In the genomic region with DNA sequence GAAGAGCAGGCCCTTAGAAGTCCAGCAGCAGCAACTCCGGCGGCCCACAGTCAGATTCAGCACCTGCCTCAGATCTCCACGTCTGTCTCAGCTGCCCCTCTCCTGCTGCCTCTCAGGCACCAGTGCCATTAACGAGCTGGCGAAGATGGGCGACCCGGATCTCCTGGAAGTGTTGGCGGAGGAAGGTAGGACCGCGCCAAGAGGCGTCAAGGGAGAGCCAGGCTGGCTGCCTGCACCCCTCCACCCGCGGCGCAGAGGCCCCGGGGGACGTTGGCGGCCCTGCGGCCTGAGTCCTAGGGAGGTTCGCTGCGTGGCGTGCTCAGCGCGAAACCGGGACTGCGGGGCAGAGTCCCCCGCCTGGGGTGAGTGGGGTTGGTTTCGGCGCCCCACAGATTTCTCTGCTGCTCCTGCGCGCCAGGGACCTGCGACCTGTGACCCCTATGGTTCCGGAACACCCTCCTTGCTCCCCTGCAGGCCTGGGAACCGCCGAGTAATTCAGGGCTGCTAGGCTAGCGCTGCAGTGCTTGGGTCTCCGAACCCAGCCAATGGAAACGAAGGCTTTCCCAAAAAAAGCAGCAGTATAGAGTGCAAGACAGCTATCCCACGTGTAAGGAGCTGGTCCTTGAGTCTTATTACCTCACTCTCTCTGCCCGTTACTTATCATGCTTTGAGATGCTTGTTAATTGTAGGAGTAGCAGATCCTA, we compare ENCODE assay signal across 8 cellular contexts. TPM values are rescaled to one million over a fixed set of nuclear protein-coding genes. Genes with fewer than 3 reads are reported as not detected.
DNase-seq lines count a peak whose midpoint lies in the region; ATAC-seq, FAIRE-seq and TF ChIP-seq lines count a peak whose summit lies in the region.

No MANE protein-coding gene starts in this region.

- in situ Hi-C loops in GM13977 (cut with MboI; ENCODE audit: low pct_unique_long_range_greater_than_20kb, low sequenced_read_pairs, unreplicated experiment): no loop called here

- DNase-seq in GM13977 (ENCODE audit: low spot score) (peak; percentile 31), H7 (peak; percentile 55), NCI-H2227 (lab: John Stamatoyannopoulos, UW; ENCODE audit: unreplicated experiment) (peak; percentile 59), endothelial cell of umbilical vein (ENCODE audit: low read depth, low spot score) (peak; percentile 3), SIG-M5 treated with dmso at 0.1 percent for 504 hours (lab: John Stamatoyannopoulos, UW; ENCODE audit: unreplicated experiment) (no peak)

- H3K36me3 ChIP-seq in H7 (replicated peaks; ENCODE audit: control insufficient read depth, insufficient read depth, low read length) (no peaks in the 10 kb centered on the region), endothelial cell of umbilical vein (ENCODE audit: control insufficient read depth in 2 of 2, extremely low read depth in 1 of 2, insufficient read depth in 2 of 2, low read length in 2 of 2) (no peaks in the 10 kb centered on the region), mucosa of rectum (ENCODE audit: control insufficient read depth in 2 of 2, insufficient read depth in 2 of 2, low read length in 2 of 2) (no peaks in the 10 kb centered on the region), urinary bladder (ENCODE audit: insufficient read depth) (no peaks in the 10 kb centered on the region)

- H3K27me3 ChIP-seq in H7 (ENCODE audit: control insufficient read depth, insufficient read depth, low read length) (no peaks in the 10 kb centered on the region), endothelial cell of umbilical vein (ENCODE audit: control insufficient read depth in 2 of 2, insufficient read depth in 2 of 2, low read length in 2 of 2) (no peaks in the 10 kb centered on the region), mucosa of rectum (ENCODE audit: control insufficient read depth in 2 of 2, insufficient read depth in 2 of 2, low read length in 2 of 2) (peaks cover 0 to 2% of the 10 kb centered on the region in 2 donors)

- FAIRE-seq in endothelial cell of umbilical vein (lab: Jason Lieb, UNC): no peak

- TF ChIP-seq CTCF in GM13977 (IDR thresholded peaks at IDR 0.05; ENCODE audit: extremely low read depth, insufficient read depth, missing control alignments) (no peak), endothelial cell of umbilical vein (IDR thresholded peaks at IDR 0.05; ENCODE audit: extremely low read depth in 1 of 2, insufficient read depth in 1 of 2, low read depth in 1 of 2, low read length in 2 of 2) (no peak)

- H3K4me2 ChIP-seq in endothelial cell of umbilical vein (ENCODE audit: insufficient read depth, low read length): peak overlapping the region; percentile 94

- peaks cover 6% of the 10 kb centered on the region for H3K4me1 ChIP-seq in endothelial cell of umbilical vein (ENCODE audit: control insufficient read depth, extremely low read depth, insufficient read depth, low read length)
- H3K4me1 ChIP-seq in mucosa of rectum (ENCODE audit: control insufficient read depth in 2 of 2, insufficient read depth in 2 of 2, low read length in 2 of 2): peaks cover 6% of the 10 kb centered on the region in 2 donors
- H3K4me1 ChIP-seq in urinary bladder (ENCODE audit: insufficient read depth): no peaks in the 10 kb centered on the region

- POLR2A ChIA-PET in endothelial cell of umbilical vein (lab: Charles Lee): no interaction called here

- dilution Hi-C loops in endothelial cell of umbilical vein (cut with MboI; ENCODE audit: extremely low pct_ligation_motif_present, low sequenced_read_pairs): no loop called here

- no peaks in the 10 kb centered on the region for H3K79me2 ChIP-seq in endothelial cell of umbilical vein (ENCODE audit: control insufficient read depth, insufficient read depth, low read length)

- intact Hi-C loops in endothelial cell of umbilical vein (cut with micrococcal nuclease): no loop called here

- no TSS peak for BruUV-seq in endothelial cell of umbilical vein (replicated peaks; lab: Mats Ljungman, UMichigan)

- CTCF ChIA-PET in endothelial cell of umbilical vein (lab: Charles Lee): no interaction called here

- H4K20me1 ChIP-seq in endothelial cell of umbilical vein (replicated peaks; ENCODE audit: control insufficient read depth, extremely low read depth, insufficient read depth, low read length): no peaks in the 10 kb centered on the region

- 1% methylated on average over 39 of the region's 39 CpGs for WGBS in urinary bladder

- H3K4me3 ChIP-seq in H7 (ENCODE audit: insufficient read depth, low read depth, low read length) (peak overlapping the region; percentile 86), endothelial cell of umbilical vein (replicated peaks in 1 of 3; ENCODE audit: insufficient read depth in 1 of 3, low read depth in 1 of 3, low read length in 3 of 3) (peak overlapping the region in 2 of 3 experiments; percentile 47 to 72), mucosa of rectum (ENCODE audit: low read length in 2 of 2) (peak overlapping the region; percentile 73 to 90), urinary bladder (ENCODE audit: low read depth, low read length) (peak overlapping the region; percentile 49)

- H2AFZ ChIP-seq in endothelial cell of umbilical vein (ENCODE audit: low read depth, low read length): peak overlapping the region; percentile 80

- no peaks in the 10 kb centered on the region for H3K9me3 ChIP-seq in endothelial cell of umbilical vein (replicated peaks; ENCODE audit: control insufficient read depth, insufficient read depth, low read length)
- H3K9me3 ChIP-seq in mucosa of rectum (ENCODE audit: control insufficient read depth in 2 of 2, low read length in 2 of 2): no peaks in the 10 kb centered on the region

- no peak for ATAC-seq in GM18873 (IDR thresholded peaks at IDR 0.05; ENCODE audit: low FRiP score, unreplicated experiment)

- H3K9ac ChIP-seq in endothelial cell of umbilical vein (replicated peaks; ENCODE audit: extremely low read depth, insufficient read depth, low read length) (no peak overlapping the region), mucosa of rectum (ENCODE audit: low read depth in 1 of 2, low read length in 2 of 2) (peak overlapping the region; percentile 10 to 89)

- H3K27ac ChIP-seq in endothelial cell of umbilical vein (ENCODE audit: insufficient read depth, low read depth, low read length): no peak overlapping the region
- H3K27ac ChIP-seq in mucosa of rectum (ENCODE audit: low read depth in 2 of 2, low read length in 2 of 2): peak overlapping the region; percentile 16 to 28
- no peak overlapping the region for H3K27ac ChIP-seq in urinary bladder (ENCODE audit: low read depth)

- no peaks in the 10 kb centered on the region for H3K9me1 ChIP-seq in endothelial cell of umbilical vein (replicated peaks; ENCODE audit: control insufficient read depth, extremely low read depth, insufficient read depth, low read length)

- no peak for TF ChIP-seq POLR2A in endothelial cell of umbilical vein (IDR thresholded peaks at IDR 0.05; ENCODE audit: low read depth, low read length)

TF ChIP-seq in endothelial cell of umbilical vein, 7 proteins besides CTCF, POLR2A, EP300 and RAD21:
- no peak for TF ChIP-seq JUN (IDR thresholded peaks at IDR 0.05; ENCODE audit: borderline replicate concordance, insufficient read depth, insufficient read length, low read depth)
- no peak for TF ChIP-seq EZH2 (IDR thresholded peaks at IDR 0.05; ENCODE audit: borderline replicate concordance, low read depth, low read length, severe bottlenecking)
- TF ChIP-seq MYC (IDR thresholded peaks at IDR 0.05; ENCODE audit: low read depth, low read length): no peak
- TF ChIP-seq, protein P1, sequence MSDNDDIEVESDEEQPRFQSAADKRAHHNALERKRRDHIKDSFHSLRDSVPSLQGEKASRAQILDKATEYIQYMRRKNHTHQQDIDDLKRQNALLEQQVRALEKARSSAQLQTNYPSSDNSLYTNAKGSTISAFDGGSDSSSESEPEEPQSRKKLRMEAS (IDR thresholded peaks at IDR 0.05; ENCODE audit: insufficient read depth, insufficient read length): no peak
- TF ChIP-seq FOS (IDR thresholded peaks at IDR 0.05; ENCODE audit: borderline replicate concordance, insufficient read depth, low read length): no peak
- no peak for TF ChIP-seq POLR2AphosphoS5 (IDR thresholded peaks at IDR 0.05; ENCODE audit: insufficient read depth, low read depth, low read length)
- TF ChIP-seq GATA2 (IDR thresholded peaks at IDR 0.05; ENCODE audit: insufficient read depth, insufficient read length, low read depth, low read length): no peak

RNA-seq across cellular contexts. Expression of a gene that starts 0.6 kb away (rescaled TPM):
- total RNA-seq in H7 (2014; rRNA removed; shearing (Covaris generic)): 6.2 and 10.1 TPM in 2 replicates
- 0.46 and 1.3 TPM in 2 replicates for total RNA-seq in endothelial cell of umbilical vein
- 0.03 and 0.32 TPM in 2 replicates for polyA plus RNA-seq in endothelial cell of umbilical vein
- 0.05 and 0.13 TPM in 2 replicates for polyA plus RNA-seq in endothelial cell of umbilical vein (2011; cell fraction: cytosol; rRNA removed)
- polyA plus RNA-seq in endothelial cell of umbilical vein (2011; cell fraction: nucleus; rRNA removed): 0.40 and 0.55 TPM in 2 replicates
- 0.04 TPM in 2 replicates for polyA plus RNA-seq in endothelial cell of umbilical vein (2012)
- 0.79 and 1.7 TPM in 2 replicates for polyA minus RNA-seq in endothelial cell of umbilical vein
- not detected for polyA minus RNA-seq in endothelial cell of umbilical vein (2011; cell fraction: cytosol; rRNA and poly(A)+ RNA removed)
- polyA minus RNA-seq in endothelial cell of umbilical vein (2011; cell fraction: nucleus; rRNA and poly(A)+ RNA removed): 1.4 and 2.2 TPM in 2 replicates
- total RNA-seq in urinary bladder: 15.4 TPM
- 2.7 TPM for polyA plus RNA-seq in urinary bladder

Comparison
In these comparisons a context has a peak if more than half of its experiments do, and no peak if none do; other contexts are left out.
1. H3K27ac ChIP-seq: peak in mucosa of rectum (2 of 2); none in endothelial cell of umbilical vein (single experiment) and urinary bladder (single experiment).
2. Peak in every context shown above with its lines, with median percentiles within 50 percentile points of each other: H3K4me3 ChIP-seq.